Comparison of ENCODE assay signal across 9 cellular contexts in the genomic region with DNA sequence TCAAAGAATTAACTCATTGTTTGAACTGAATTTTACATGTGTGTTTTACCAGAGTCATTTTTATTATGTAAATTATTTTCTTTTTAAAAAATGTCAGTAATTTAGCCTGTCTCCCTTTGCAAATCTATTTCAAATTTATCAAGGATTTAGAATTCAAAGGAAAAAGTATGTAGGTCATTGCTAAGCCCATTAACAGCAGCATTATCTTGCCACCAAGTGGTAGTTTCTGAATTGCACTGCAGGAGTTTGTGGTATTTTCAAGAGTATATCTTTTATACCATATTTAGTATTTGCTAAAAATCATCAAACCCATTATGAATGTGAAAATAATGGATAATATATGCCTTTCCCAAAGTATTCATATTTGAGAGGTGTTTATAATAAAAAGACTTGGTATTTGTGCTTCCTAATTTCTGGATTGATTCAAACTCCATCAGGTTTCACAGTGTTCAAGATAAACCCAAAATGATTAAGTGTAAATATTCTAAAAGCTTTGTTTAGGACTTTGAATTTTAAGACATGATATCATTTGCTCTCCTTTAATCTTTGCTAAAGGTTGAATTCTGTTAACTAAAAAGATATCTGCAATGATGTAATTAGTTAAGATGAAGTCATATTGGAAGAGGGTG.
DNase-seq lines count a peak whose midpoint lies in the region; FAIRE-seq and TF ChIP-seq lines count a peak whose summit lies in the region.
"Had no signal": no experiment of that assay in that cellular context is flagged by ENCODE, and none has a peak within 500 bp of the region (broad histone marks: within the 10 kb centered on the region; RNA-seq: fewer than 3 reads in every experiment).

No MANE protein-coding gene starts in this region.

- H3K36me3 ChIP-seq in astrocyte (ENCODE audit: insufficient read depth, low read length) (no peaks in the 10 kb centered on the region), kidney epithelial cell (ENCODE audit: control insufficient read depth, insufficient read depth, low read length) (no peaks in the 10 kb centered on the region), thyroid gland (no peaks in the 10 kb centered on the region)

- H3K9ac ChIP-seq in astrocyte (ENCODE audit: low read length), result no peak overlapping the region

- H3K4me3 Mint-ChIP-seq in astrocyte (ENCODE audit: unreplicated experiment), result no peak overlapping the region

- H3K4me1 ChIP-seq in astrocyte (ENCODE audit: insufficient read depth, low read length) (no peaks in the 10 kb centered on the region), thyroid gland (no peaks in the 10 kb centered on the region)

- no peak overlapping the region for H3K27ac Mint-ChIP-seq in astrocyte (ENCODE audit: unreplicated experiment)

- H4K20me1 ChIP-seq in astrocyte (ENCODE audit: insufficient read depth, low read length), result no peaks in the 10 kb centered on the region

- no peaks in the 10 kb centered on the region for H3K9me3 Mint-ChIP-seq in astrocyte (ENCODE audit: unreplicated experiment)

- no peak for TF ChIP-seq POLR2A in thyroid gland (IDR thresholded peaks at IDR 0.05)

- intact Hi-C loops in thyroid gland (cut with DNase I), result no loop called here

- no peaks in the 10 kb centered on the region for H3K27me3 Mint-ChIP-seq in astrocyte (ENCODE audit: low read depth, unreplicated experiment)

- peaks cover 3% of the 10 kb centered on the region for H3K4me1 Mint-ChIP-seq in astrocyte (ENCODE audit: low read depth, unreplicated experiment)

- H3K27ac ChIP-seq in C4-2B (no peak overlapping the region), astrocyte (ENCODE audit: low read depth, low read length) (no peak overlapping the region), thyroid gland (no peak overlapping the region)

- FAIRE-seq in astrocyte (lab: Jason Lieb, UNC), result no peak

- TF ChIP-seq CTCF in C4-2B (conservative IDR thresholded peaks at IDR 0.05) (peak; percentile 79), astrocyte (IDR thresholded peaks at IDR 0.05; ENCODE audit: insufficient read depth, low read depth, low read length) (peak; percentile 36), kidney epithelial cell (IDR thresholded peaks at IDR 0.05; ENCODE audit: insufficient read depth, low read length, poor library complexity, severe bottlenecking) (peak; percentile 35), thyroid gland (IDR thresholded peaks at IDR 0.05) (peak in 1 of 6 experiments; percentile 9)

- no peaks in the 10 kb centered on the region for H3K36me3 Mint-ChIP-seq in astrocyte (ENCODE audit: low read depth, unreplicated experiment)

- H3K9me3 ChIP-seq in astrocyte (ENCODE audit: insufficient read depth, low read depth, low read length) (no peaks in the 10 kb centered on the region), thyroid gland (no peaks in the 10 kb centered on the region)
- H3K9me3 ChIP-seq: mucosa of descending colon had no signal

- no peak overlapping the region for H2AFZ ChIP-seq in astrocyte (ENCODE audit: low read depth, low read length)

- no peak overlapping the region for H3K4me2 ChIP-seq in astrocyte (ENCODE audit: low read length)

- DNase-seq in NCI-H1092 (lab: John Stamatoyannopoulos, UW) (peak; percentile 21), astrocyte (ENCODE audit: low read depth) (no peak), kidney epithelial cell (ENCODE audit: low read depth) (no peak), SW 1271 (lab: John Stamatoyannopoulos, UW) (no peak), thyroid gland (no peak), NCI-H1930 (lab: John Stamatoyannopoulos, UW) (no peak)
- no peak for DNase-seq in stimulated activated CD4-positive, alpha-beta T cell treated with anti-CD3 and anti-CD28 coated beads, Interleukin-12 subunit alpha, Interleukin-12 subunit beta, amount 100 ng/mL, for 4 hours

- no peaks in the 10 kb centered on the region for H3K27me3 ChIP-seq in astrocyte (ENCODE audit: insufficient read depth, low read length)
- H3K27me3 ChIP-seq in kidney epithelial cell (ENCODE audit: control insufficient read depth, insufficient read depth, low read length), result no peaks in the 10 kb centered on the region
- no peaks in the 10 kb centered on the region for H3K27me3 ChIP-seq in thyroid gland

- H3K4me3 ChIP-seq in astrocyte (ENCODE audit: insufficient read depth, low read depth, low read length) (no peak overlapping the region), kidney epithelial cell (ENCODE audit: low read depth, low read length) (no peak overlapping the region), thyroid gland (replicated peaks in 1 of 3) (no peak overlapping the region)
- H3K4me3 ChIP-seq: mucosa of descending colon had no signal

- no peaks in the 10 kb centered on the region for H3K79me2 ChIP-seq in astrocyte (ENCODE audit: insufficient read depth, low read length)
